ENCODE assay signal across 1 cellular context in the genomic region with DNA sequence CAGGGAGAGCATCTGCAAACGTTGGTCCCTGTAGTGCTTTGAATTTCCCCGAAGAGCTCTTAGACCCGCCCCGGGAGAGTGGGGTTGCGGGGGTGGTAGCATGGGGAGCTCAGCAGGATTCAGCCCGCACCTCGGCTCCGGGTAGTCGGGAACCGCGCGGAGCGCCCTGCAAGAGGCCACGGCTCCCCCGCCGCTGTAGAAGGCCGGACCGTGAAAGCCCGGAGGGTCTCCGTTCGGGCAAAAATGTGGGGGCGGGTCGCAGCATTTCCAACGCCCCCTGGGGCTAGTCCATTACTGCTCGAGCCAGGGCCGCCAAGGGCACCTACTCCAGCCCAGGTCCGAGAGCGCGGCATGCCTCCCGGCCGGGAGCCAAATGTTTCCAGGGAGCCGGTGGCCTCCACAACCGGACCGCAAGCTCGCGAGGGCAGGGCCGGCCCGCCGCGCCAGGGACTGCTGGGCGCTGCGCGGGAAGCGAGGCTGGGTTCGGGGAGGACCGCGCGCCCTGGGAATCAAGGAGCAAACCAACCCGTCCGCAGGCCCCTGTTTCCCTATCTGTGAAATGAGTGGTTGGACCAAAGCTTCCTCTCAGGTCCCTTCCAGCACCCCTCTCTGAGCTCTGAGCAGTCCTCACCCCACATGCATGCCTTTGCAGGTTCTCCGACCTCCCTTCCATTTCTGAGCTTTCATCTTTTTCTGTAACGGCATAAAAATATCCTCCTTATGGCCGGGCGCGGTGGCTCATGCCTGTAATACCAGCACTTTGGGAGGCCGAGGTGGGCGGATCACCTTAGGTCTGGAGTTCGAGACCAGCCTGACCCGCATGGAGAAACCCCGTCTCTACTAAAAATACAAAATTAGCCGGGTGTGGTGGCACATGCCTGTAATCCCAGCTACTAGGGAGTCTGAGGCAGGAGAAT.
TF ChIP-seq lines count a peak whose summit lies in the region.

No MANE protein-coding gene starts in this region.

TF ChIP-seq in H1, 55 proteins besides CTCF, POLR2A, EP300 and RAD21:
- peak; percentile 56 for TF ChIP-seq ASH2L (IDR thresholded peaks at IDR 0.05; ENCODE audit: low read length)
- 0 out of 2 replicates have a peak, but pooled peaks have one; percentile 17 for TF ChIP-seq EGR1 (IDR thresholded peaks at IDR 0.05; ENCODE audit: borderline replicate concordance, low read depth, low read length)
- TF ChIP-seq, protein P1, sequence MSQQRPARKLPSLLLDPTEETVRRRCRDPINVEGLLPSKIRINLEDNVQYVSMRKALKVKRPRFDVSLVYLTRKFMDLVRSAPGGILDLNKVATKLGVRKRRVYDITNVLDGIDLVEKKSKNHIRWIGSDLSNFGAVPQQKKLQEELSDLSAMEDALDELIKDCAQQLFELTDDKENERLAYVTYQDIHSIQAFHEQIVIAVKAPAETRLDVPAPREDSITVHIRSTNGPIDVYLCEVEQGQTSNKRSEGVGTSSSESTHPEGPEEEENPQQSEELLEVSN (IDR thresholded peaks at IDR 0.05) = peak; percentile 64; the same call in 1 of the 2 replicates
- no peak for TF ChIP-seq CBX8 (IDR thresholded peaks at IDR 0.05; ENCODE audit: borderline replicate concordance, low read depth, low read length)
- TF ChIP-seq, protein P2, sequence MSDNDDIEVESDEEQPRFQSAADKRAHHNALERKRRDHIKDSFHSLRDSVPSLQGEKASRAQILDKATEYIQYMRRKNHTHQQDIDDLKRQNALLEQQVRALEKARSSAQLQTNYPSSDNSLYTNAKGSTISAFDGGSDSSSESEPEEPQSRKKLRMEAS (IDR thresholded peaks at IDR 0.05) = 0 out of 2 replicates have a peak, but pooled peaks have one; percentile 35
- TF ChIP-seq TAF7 (optimal IDR thresholded peaks at IDR 0.05; ENCODE audit: borderline replicate concordance, low read depth, low read length) = peak; percentile 1
- TF ChIP-seq YY1 (IDR thresholded peaks at IDR 0.05; ENCODE audit: low read depth, low read length) = no peak
- peak; percentile 52; the same call in 1 of the 2 replicates for TF ChIP-seq RBBP5 (IDR thresholded peaks at IDR 0.05; ENCODE audit: borderline replicate concordance, low read depth, low read length)
- TF ChIP-seq TAF1 (IDR thresholded peaks at IDR 0.05; ENCODE audit: low read depth, low read length) = no peak
